ENCODE assay signal across 2 cellular contexts in the genomic region with DNA sequence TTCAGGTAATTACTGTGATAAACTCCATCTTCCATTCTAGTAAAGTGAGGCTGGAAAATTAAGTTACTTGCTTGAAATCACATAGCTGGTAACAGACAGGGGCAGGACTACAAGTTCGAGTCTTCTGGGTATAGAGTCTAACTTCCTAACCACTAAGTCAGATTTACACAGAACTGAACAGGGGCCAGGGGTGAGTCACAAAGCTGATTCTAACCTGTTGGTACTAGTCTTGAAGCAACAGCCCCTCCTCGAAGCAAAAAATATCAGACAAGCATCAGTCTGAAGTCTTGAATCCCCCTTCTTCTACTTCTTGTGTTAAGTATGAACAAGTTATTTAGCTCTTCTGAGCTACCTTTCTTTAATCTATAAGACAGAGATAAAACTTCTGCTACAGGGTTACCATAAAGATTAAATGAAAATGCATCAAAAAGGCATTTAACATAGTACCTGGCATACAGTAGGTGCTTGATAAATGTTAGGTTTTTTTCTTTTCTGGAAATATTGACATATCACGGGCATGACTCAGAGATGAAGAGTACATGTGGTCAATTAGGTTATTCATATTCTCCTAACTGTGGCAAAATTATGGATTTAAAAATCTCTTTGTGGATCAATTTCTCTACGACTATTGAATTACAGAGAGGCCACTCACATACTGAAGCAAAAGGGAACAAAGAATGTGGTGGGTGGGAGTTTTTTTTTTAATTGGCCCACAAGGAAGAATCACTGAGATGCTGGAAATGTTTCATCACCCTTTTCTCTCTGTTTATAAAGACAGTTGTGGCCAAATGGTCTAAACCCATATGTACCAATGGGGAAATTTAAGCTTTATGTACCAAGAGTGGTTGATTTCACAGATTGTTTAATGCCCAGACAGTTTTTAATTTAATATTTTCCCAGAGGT.
TF ChIP-seq lines count a peak whose summit lies in the region.

No MANE protein-coding gene starts in this region.

TF ChIP-seq in HepG2, 621 proteins besides CTCF, POLR2A, EP300 and RAD21 (continued from another document):
- TF ChIP-seq ZNF570 (CRISPR knock-in tag; IDR thresholded peaks at IDR 0.05; ENCODE audit: borderline replicate concordance), result no peak
- TF ChIP-seq ZKSCAN8 (CRISPR knock-in tag; IDR thresholded peaks at IDR 0.05; ENCODE audit: borderline replicate concordance), result peak; percentile 92; the same call in 1 of the 2 replicates
- no peak for TF ChIP-seq ZNF773 (CRISPR knock-in tag; IDR thresholded peaks at IDR 0.05; ENCODE audit: borderline replicate concordance)
- no peak for TF ChIP-seq ZNF576 (CRISPR knock-in tag; IDR thresholded peaks at IDR 0.05)

TF ChIP-seq in SK-N-SH treated with all-trans-retinoic acid at 6 μM for 48 hours, 23 proteins besides CTCF, POLR2A, EP300 and RAD21 (continued from another document):
- TF ChIP-seq, protein P1, sequence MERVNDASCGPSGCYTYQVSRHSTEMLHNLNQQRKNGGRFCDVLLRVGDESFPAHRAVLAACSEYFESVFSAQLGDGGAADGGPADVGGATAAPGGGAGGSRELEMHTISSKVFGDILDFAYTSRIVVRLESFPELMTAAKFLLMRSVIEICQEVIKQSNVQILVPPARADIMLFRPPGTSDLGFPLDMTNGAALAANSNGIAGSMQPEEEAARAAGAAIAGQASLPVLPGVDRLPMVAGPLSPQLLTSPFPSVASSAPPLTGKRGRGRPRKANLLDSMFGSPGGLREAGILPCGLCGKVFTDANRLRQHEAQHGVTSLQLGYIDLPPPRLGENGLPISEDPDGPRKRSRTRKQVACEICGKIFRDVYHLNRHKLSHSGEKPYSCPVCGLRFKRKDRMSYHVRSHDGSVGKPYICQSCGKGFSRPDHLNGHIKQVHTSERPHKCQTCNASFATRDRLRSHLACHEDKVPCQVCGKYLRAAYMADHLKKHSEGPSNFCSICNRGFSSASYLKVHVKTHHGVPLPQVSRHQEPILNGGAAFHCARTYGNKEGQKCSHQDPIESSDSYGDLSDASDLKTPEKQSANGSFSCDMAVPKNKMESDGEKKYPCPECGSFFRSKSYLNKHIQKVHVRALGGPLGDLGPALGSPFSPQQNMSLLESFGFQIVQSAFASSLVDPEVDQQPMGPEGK (CRISPR knock-in tag; IDR thresholded peaks at IDR 0.05; ENCODE audit: borderline replicate concordance), result no peak
- TF ChIP-seq, protein P2, sequence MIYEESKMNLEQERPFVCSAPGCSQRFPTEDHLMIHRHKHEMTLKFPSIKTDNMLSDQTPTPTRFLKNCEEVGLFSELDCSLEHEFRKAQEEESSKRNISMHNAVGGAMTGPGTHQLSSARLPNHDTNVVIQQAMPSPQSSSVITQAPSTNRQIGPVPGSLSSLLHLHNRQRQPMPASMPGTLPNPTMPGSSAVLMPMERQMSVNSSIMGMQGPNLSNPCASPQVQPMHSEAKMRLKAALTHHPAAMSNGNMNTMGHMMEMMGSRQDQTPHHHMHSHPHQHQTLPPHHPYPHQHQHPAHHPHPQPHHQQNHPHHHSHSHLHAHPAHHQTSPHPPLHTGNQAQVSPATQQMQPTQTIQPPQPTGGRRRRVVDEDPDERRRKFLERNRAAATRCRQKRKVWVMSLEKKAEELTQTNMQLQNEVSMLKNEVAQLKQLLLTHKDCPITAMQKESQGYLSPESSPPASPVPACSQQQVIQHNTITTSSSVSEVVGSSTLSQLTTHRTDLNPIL (CRISPR knock-in tag; IDR thresholded peaks at IDR 0.05; ENCODE audit: low read depth), result no peak
- TF ChIP-seq ZC3H10 (CRISPR knock-in tag; IDR thresholded peaks at IDR 0.05), result no peak
- TF ChIP-seq, protein P3, sequence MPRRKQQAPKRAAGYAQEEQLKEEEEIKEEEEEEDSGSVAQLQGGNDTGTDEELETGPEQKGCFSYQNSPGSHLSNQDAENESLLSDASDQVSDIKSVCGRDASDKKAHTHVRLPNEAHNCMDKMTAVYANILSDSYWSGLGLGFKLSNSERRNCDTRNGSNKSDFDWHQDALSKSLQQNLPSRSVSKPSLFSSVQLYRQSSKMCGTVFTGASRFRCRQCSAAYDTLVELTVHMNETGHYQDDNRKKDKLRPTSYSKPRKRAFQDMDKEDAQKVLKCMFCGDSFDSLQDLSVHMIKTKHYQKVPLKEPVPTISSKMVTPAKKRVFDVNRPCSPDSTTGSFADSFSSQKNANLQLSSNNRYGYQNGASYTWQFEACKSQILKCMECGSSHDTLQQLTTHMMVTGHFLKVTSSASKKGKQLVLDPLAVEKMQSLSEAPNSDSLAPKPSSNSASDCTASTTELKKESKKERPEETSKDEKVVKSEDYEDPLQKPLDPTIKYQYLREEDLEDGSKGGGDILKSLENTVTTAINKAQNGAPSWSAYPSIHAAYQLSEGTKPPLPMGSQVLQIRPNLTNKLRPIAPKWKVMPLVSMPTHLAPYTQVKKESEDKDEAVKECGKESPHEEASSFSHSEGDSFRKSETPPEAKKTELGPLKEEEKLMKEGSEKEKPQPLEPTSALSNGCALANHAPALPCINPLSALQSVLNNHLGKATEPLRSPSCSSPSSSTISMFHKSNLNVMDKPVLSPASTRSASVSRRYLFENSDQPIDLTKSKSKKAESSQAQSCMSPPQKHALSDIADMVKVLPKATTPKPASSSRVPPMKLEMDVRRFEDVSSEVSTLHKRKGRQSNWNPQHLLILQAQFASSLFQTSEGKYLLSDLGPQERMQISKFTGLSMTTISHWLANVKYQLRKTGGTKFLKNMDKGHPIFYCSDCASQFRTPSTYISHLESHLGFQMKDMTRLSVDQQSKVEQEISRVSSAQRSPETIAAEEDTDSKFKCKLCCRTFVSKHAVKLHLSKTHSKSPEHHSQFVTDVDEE (CRISPR knock-in tag; IDR thresholded peaks at IDR 0.05), result no peak
- TF ChIP-seq, protein P4, sequence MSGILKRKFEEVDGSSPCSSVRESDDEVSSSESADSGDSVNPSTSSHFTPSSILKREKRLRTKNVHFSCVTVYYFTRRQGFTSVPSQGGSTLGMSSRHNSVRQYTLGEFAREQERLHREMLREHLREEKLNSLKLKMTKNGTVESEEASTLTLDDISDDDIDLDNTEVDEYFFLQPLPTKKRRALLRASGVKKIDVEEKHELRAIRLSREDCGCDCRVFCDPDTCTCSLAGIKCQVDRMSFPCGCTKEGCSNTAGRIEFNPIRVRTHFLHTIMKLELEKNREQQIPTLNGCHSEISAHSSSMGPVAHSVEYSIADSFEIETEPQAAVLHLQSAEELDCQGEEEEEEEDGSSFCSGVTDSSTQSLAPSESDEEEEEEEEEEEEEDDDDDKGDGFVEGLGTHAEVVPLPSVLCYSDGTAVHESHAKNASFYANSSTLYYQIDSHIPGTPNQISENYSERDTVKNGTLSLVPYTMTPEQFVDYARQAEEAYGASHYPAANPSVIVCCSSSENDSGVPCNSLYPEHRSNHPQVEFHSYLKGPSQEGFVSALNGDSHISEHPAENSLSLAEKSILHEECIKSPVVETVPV (CRISPR knock-in tag; IDR thresholded peaks at IDR 0.05), result no peak
